30 cellular contexts compared by ENCODE assay signal in the genomic region with DNA sequence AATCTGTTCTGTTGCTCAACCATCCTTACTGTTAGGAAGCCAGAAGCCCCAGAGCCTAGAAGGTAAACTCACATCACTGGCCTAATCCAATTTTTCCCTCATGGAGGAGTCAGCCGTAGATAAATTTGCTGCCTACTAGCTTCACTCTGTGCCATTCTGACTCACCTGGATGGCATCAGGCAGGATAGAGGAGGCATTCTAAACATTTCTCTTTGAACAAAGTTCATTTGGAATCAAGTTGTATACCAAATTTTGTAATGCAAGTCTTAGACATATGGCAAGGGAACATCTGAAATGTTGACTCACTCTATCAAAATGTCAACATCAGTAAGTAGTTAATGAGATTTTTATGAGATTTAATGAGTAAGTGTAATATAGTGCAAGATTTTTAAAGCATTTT. TPM values are rescaled to one million over a fixed set of nuclear protein-coding genes. Genes with fewer than 3 reads are reported as not detected.
A peak's percentile ranks its signal among the peaks of the same experiment; 100 is the strongest.
DNase-seq lines count a peak whose midpoint lies in the region; ATAC-seq, FAIRE-seq and TF ChIP-seq lines count a peak whose summit lies in the region.
"Had no signal": no experiment of that assay in that cellular context is flagged by ENCODE, and none has a peak within 500 bp of the region (broad histone marks: within the 10 kb centered on the region; RNA-seq: fewer than 3 reads in every experiment).

No MANE protein-coding gene starts in this region.

- H3K79me2 ChIP-seq in HCT116 (ENCODE audit: insufficient read depth, low read length) = peaks cover 37% of the 10 kb centered on the region

- no peaks in the 10 kb centered on the region for H3K9me2 ChIP-seq in HCT116 (ENCODE audit: insufficient read depth)

- peaks cover 0 to 4% (median under 1%) of the 10 kb centered on the region in 4 donors for H3K4me1 Mint-ChIP-seq in CD4-positive, alpha-beta memory T cell
- H3K4me1 Mint-ChIP-seq: activated T-helper 17 cell treated with anti-CD3 and anti-CD28 coated beads, Interleukin-2, amount 50 U/mL, for 72 hours; nephron progenitor cell; WTC11 had no signal

- H2AFZ ChIP-seq in HCT116 (ENCODE audit: low read depth, low read length, poor library complexity, severe bottlenecking) = no peak overlapping the region

- FAIRE-seq in urothelium cell line (lab: Jason Lieb, UNC) = no peak
- FAIRE-seq: HTR-8/SVneo had no signal

- H3K36me3 Mint-ChIP-seq in CD4-positive, alpha-beta memory T cell = no peaks in the 10 kb centered on the region
- H3K36me3 Mint-ChIP-seq: CD8-positive, alpha-beta T cell; WTC11 had no signal

- no peak for TF ChIP-seq RAD21 in HCT116 (IDR thresholded peaks at IDR 0.05; ENCODE audit: low read depth)

- RAD21 ChIA-PET in HCT116 (lab: Charles Lee; ENCODE audit: low non-redundant PET in 1 of 2, low total read pairs in 2 of 2, uncharacterized antibody in 2 of 2, unreplicated experiment in 2 of 2) = no interaction called here

- peaks cover 0 to 25% of the 10 kb centered on the region in 2 experiments; a peak in 2 of 4 replicates for H3K4me1 ChIP-seq in HCT116 (ENCODE audit: control insufficient read depth in 1 of 2, insufficient read depth in 2 of 2, low read length in 2 of 2)
- H3K4me1 ChIP-seq in CD4-positive, alpha-beta memory T cell (ENCODE audit: insufficient read depth, low read length) = no peaks in the 10 kb centered on the region
- H3K4me1 ChIP-seq: ascending aorta, tibial artery had no signal

- POLR2A ChIA-PET in HCT116 (lab: Charles Lee) = interaction anchor here (0.6 kb wide), 1 partner anchor 286 kb away, joined by 3 read pairs; no protein-coding TSS in a partner anchor
- POLR2A ChIA-PET in CD4-positive, alpha-beta memory T cell (lab: Charles Lee; ENCODE audit: partially characterized antibody) = no interaction called here

- H4K20me1 ChIP-seq in HCT116 (ENCODE audit: insufficient read depth) = peaks cover 7% of the 10 kb centered on the region; the same call in 1 of the 2 replicates

- no peak overlapping the region for H3K27ac ChIP-seq in HCT116 (ENCODE audit: low read depth, low read length)
- no peak overlapping the region for H3K27ac ChIP-seq in CD4-positive, alpha-beta memory T cell (ENCODE audit: low read depth, low read length)
- H3K27ac ChIP-seq: ascending aorta, KMS-11, tibial artery had no signal

- no peak overlapping the region for H3K27ac Mint-ChIP-seq in CD4-positive, alpha-beta memory T cell
- H3K27ac Mint-ChIP-seq: activated naive CD8-positive, alpha-beta T cell; activated T-helper 17 cell treated with anti-CD3 and anti-CD28 coated beads, Interleukin-2, amount 50 U/mL, for 72 hours; CD8-positive, alpha-beta T cell; dendritic cell treated with granulocyte-macrophage colony-stimulating factor and Interleukin-4, amounts not matched to agents 40 ng/mL and 50 ng/mL, for 4 days; nephron progenitor cell; stimulated activated naive CD8-positive, alpha-beta T cell treated with anti-CD3 and anti-CD28 coated beads, Interleukin-15, amount 100 ng/mL, for 72 hours; WTC11 had no signal

- no peaks in the 10 kb centered on the region for H3K36me3 ChIP-seq in HCT116 (ENCODE audit: control insufficient read depth in 1 of 2, insufficient read depth in 2 of 2, low read length in 2 of 2)
- no peaks in the 10 kb centered on the region for H3K36me3 ChIP-seq in CD4-positive, alpha-beta memory T cell (ENCODE audit: insufficient read depth, low read length)
- H3K36me3 ChIP-seq: ascending aorta, tibial artery had no signal

- intact Hi-C loops in HCT116 (cut with micrococcal nuclease) = no loop called here
- intact Hi-C loops in CD4-positive, alpha-beta memory T cell (cut with micrococcal nuclease) = no loop called here

- CTCF ChIA-PET in HCT116 (lab: Charles Lee) = interaction anchor here (2.2 kb wide), 1 partner anchor 9 kb away, joined by 14 read pairs; no protein-coding TSS in a partner anchor
- CTCF ChIA-PET in CD4-positive, alpha-beta memory T cell (lab: Charles Lee; ENCODE audit: partially characterized antibody) = interaction anchor here (0.8 to 1.8 kb wide), 3 partner anchors 10 to 260 kb away, joined by 3 to 7 read pairs (median 4); no protein-coding TSS in a partner anchor

- ATAC-seq in HCT116 = no peak; the same call in 1 of the 2 replicates
- ATAC-seq: activated T-helper 17 cell treated with anti-CD3 and anti-CD28 coated beads, Interleukin-2, amount 50 U/mL, for 72 hours; CD8-positive, alpha-beta T cell; left lobe of liver; sciatic nerve; stimulated activated naive CD8-positive, alpha-beta T cell treated with anti-CD3 and anti-CD28 coated beads, Interleukin-15, amount 100 ng/mL, for 72 hours; WTC11 had no signal

- no peak for TF ChIP-seq CTCF in HCT116 (IDR thresholded peaks at IDR 0.05 in 2 of 3, conservative IDR thresholded peaks at IDR 0.05 in 1 of 3; ENCODE audit: borderline replicate concordance in 1 of 3, insufficient read depth in 1 of 3, low read depth in 2 of 3, low read length in 2 of 3)
- no peak for TF ChIP-seq CTCF in fibroblast of villous mesenchyme (IDR thresholded peaks at IDR 0.05; ENCODE audit: insufficient read depth, low read depth, low read length)

- H3K9me3 Mint-ChIP-seq in CD4-positive, alpha-beta memory T cell = no peaks in the 10 kb centered on the region
- H3K9me3 Mint-ChIP-seq: activated T-helper 17 cell treated with anti-CD3 and anti-CD28 coated beads, Interleukin-2, amount 50 U/mL, for 72 hours; CD8-positive, alpha-beta T cell; nephron progenitor cell; WTC11 had no signal

- no peak for TF ChIP-seq POLR2A in HCT116 (IDR thresholded peaks at IDR 0.05; ENCODE audit: borderline replicate concordance, extremely low read depth, insufficient read depth, insufficient read length)

- H3K4me3 ChIP-seq in HCT116 (replicated peaks in 1 of 2; ENCODE audit: low read depth in 1 of 2, low read length in 2 of 2) (no peak overlapping the region), fibroblast of villous mesenchyme (ENCODE audit: low read depth, low read length) (no peak overlapping the region)
- no peak overlapping the region for H3K4me3 ChIP-seq in CD4-positive, alpha-beta memory T cell (ENCODE audit: low read length in 2 of 2)
- H3K4me3 ChIP-seq: ascending aorta, tibial artery had no signal

- H3K4me3 Mint-ChIP-seq in CD4-positive, alpha-beta memory T cell = no peak overlapping the region
- H3K4me3 Mint-ChIP-seq: activated naive CD8-positive, alpha-beta T cell; activated T-helper 17 cell treated with anti-CD3 and anti-CD28 coated beads, Interleukin-2, amount 50 U/mL, for 72 hours; CD8-positive, alpha-beta T cell; dendritic cell treated with granulocyte-macrophage colony-stimulating factor and Interleukin-4, amounts not matched to agents 40 ng/mL and 50 ng/mL, for 4 days; nephron progenitor cell; stimulated activated naive CD8-positive, alpha-beta T cell treated with anti-CD3 and anti-CD28 coated beads, Interleukin-15, amount 100 ng/mL, for 72 hours; WTC11 had no signal

- H3K27me3 Mint-ChIP-seq in CD4-positive, alpha-beta memory T cell = peaks cover 27 to 38% of the 10 kb centered on the region in 2 donors

- no peaks in the 10 kb centered on the region for H3K9me3 ChIP-seq in HCT116 (ENCODE audit: control insufficient read depth in 1 of 2, insufficient read depth in 1 of 2, low read depth in 1 of 2, low read length in 2 of 2)
- no peaks in the 10 kb centered on the region for H3K9me3 ChIP-seq in CD4-positive, alpha-beta memory T cell (ENCODE audit: control insufficient read depth in 1 of 2, low read length in 2 of 2)
- H3K9me3 ChIP-seq: ascending aorta, tibial artery had no signal

- no peak overlapping the region for H3K9ac ChIP-seq in HCT116 (ENCODE audit: low read length)
- H3K9ac ChIP-seq: KMS-11 had no signal

- BruUV-seq in HCT116 (replicated peaks; lab: Mats Ljungman, UMichigan) = no TSS peak

- H3K4me2 ChIP-seq in HCT116 (ENCODE audit: low read length) = peak overlapping the region; percentile 11; the same call in 1 of the 2 replicates
- H3K4me2 ChIP-seq: KMS-11 had no signal

- H3K27me3 ChIP-seq in HCT116 (ENCODE audit: insufficient read depth, low read length) = no peaks in the 10 kb centered on the region
- no peaks in the 10 kb centered on the region for H3K27me3 ChIP-seq in CD4-positive, alpha-beta memory T cell (ENCODE audit: insufficient read depth, low read length)
- H3K27me3 ChIP-seq: ascending aorta had no signal

- DNase-seq in HCT116 (ENCODE audit: low read depth, low spot score) = no peak
- peak; percentile 95 for DNase-seq in NCI-H82 treated with DMSO at 0.1 percent for 48 hours (lab: John Stamatoyannopoulos, UW; ENCODE audit: unreplicated experiment)
- DNase-seq in fibroblast of villous mesenchyme (ENCODE audit: low read depth) = peak; percentile 52
- peak; percentile 21 for DNase-seq in urothelium cell line (ENCODE audit: low spot score)
- no peak for DNase-seq in H4 (ENCODE audit: low spot score)
- no peak for DNase-seq in CD4-positive, alpha-beta memory T cell
- no peak for DNase-seq in hippocampal formation (lab: John Stamatoyannopoulos, UW)
- DNase-seq: activated CD4-positive, alpha-beta T cell treated with anti-CD3 and anti-CD28 coated beads, Interleukin-2, amount 50 U/mL, for 48 hours; activated CD8-positive, alpha-beta memory T cell treated with anti-CD3 and anti-CD28 coated beads, Interleukin-2, amount 50 U/mL, for 48 hours; caudate nucleus; CD8-positive, alpha-beta T cell; DMS153; GDM1; NCI-H1092 treated with DMSO at 0.1 percent for 48 hours; NCI-H2029; NCI-H748 treated with DMSO at 0.1 percent for 48 hours; nephron progenitor cell; SHP77; stimulated activated naive CD8-positive, alpha-beta T cell treated with anti-CD3 and anti-CD28 coated beads, Interleukin-15, amount 100 ng/mL, for 72 hours; SW 1271; tibial artery had no signal

TF ChIP-seq in HCT116, 20 proteins besides CTCF, POLR2A, EP300 and RAD21 (continues in another document):
- TF ChIP-seq EGR1 (IDR thresholded peaks at IDR 0.05; ENCODE audit: low read depth) = no peak
- no peak for TF ChIP-seq CBX3 (IDR thresholded peaks at IDR 0.05; ENCODE audit: low read depth)

RNA-seq across cellular contexts. Expression of gene TBC1D30, which starts 13.6 kb away (rescaled TPM):
- total RNA-seq in HCT116 (2021; ENCODE audit: unreplicated experiment) = 24.1 TPM
- polyA plus RNA-seq in HCT116 (2012) = 10.9 and 12.5 TPM in 2 replicates
- total RNA-seq in fibroblast of villous mesenchyme = under 0.01 TPM in 2 replicates
- total RNA-seq in H4 (2014; rRNA removed; shearing (Covaris generic)) = 0.66 and 1.5 TPM in 2 replicates
- under 1 TPM; 0.55 to 0.73 TPM for total RNA-seq in CD4-positive, alpha-beta memory T cell
- polyA plus RNA-seq in CD4-positive, alpha-beta memory T cell = not detected

RNA-seq across cellular contexts. Expression of gene GNS, which starts 51.6 kb away (rescaled TPM):
- total RNA-seq in HCT116 (2021; ENCODE audit: unreplicated experiment) (45.7 TPM), fibroblast of villous mesenchyme (146 and 166 TPM in 2 replicates)
- polyA plus RNA-seq in HCT116 (2012) = 27.1 and 28.1 TPM in 2 replicates
- 88.8 and 98.0 TPM in 2 replicates for total RNA-seq in H4 (2014; rRNA removed; shearing (Covaris generic))
- 10 to 100 TPM; 34.2 to 35.0 TPM for total RNA-seq in CD4-positive, alpha-beta memory T cell
- polyA plus RNA-seq in CD4-positive, alpha-beta memory T cell = 10 to 100 TPM; 36.8 to 77.0 TPM

Comparison
In these comparisons a context has a peak if more than half of its experiments do, and no peak if none do; other contexts are left out.
1. DNase-seq: peak in NCI-H82 treated with DMSO at 0.1 percent for 48 hours (single experiment), fibroblast of villous mesenchyme (single experiment) and urothelium cell line (single experiment); none in HCT116 (single experiment), H4 (single experiment), CD4-positive, alpha-beta memory T cell (0 of 5) and hippocampal formation (0 of 2).